In the genomic region with DNA sequence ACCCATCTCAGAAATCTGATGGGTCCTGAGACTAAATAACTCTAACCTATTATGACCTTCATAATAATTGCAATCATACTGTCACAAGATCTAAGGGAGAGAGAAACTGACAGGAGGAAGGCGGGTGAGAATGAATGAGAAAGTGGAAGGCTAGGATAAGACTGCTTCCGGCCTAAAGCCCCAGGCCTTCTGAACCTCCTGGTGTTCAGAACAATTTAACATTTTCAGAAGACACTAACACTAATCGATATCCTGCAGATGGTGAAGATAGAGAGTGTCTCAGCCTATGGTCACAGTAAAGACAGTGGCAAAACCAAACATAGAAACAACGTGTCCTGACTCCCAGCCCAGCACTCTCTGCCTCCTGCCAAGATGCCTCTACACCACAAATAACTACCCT, we compare ENCODE assay signal across 8 cellular contexts. TPM values are rescaled to one million over a fixed set of nuclear protein-coding genes. Genes with fewer than 3 reads are reported as not detected.
DNase-seq lines count a peak whose midpoint lies in the region; ATAC-seq and TF ChIP-seq lines count a peak whose summit lies in the region.

No MANE protein-coding gene starts in this region.

- peak overlapping the region; percentile 90 to 99 for H3K4me3 ChIP-seq in Panc1 (ENCODE audit: low read depth in 2 of 2, low read length in 2 of 2)
- peak overlapping the region; percentile 92 to 96 for H3K4me3 ChIP-seq in esophagus (ENCODE audit: low read depth in 1 of 2, low read length in 2 of 2)

- no peaks in the 10 kb centered on the region for H3K27me3 Mint-ChIP-seq in progenitor cell of endocrine pancreas

- H3K4me1 ChIP-seq in Panc1 (ENCODE audit: control insufficient read depth, insufficient read depth, low read length) (peaks cover 27% of the 10 kb centered on the region), esophagus (ENCODE audit: control insufficient read depth in 2 of 2, insufficient read depth in 2 of 2, low read length in 1 of 2) (peaks cover 0 to 2% of the 10 kb centered on the region in 2 donors)

- POLR2A ChIA-PET in Panc1 (lab: Charles Lee), result no interaction called here

- intact Hi-C loops in Panc1 (cut with micrococcal nuclease; ENCODE audit: unreplicated experiment), result no loop called here

- H3K9me3 Mint-ChIP-seq in progenitor cell of endocrine pancreas (ENCODE audit: low read depth), result peaks cover 4% of the 10 kb centered on the region

- peaks cover 22% of the 10 kb centered on the region for H3K36me3 Mint-ChIP-seq in progenitor cell of endocrine pancreas (ENCODE audit: insufficient read depth)

- TF ChIP-seq CTCF in Panc1 (IDR thresholded peaks at IDR 0.05) (no peak), progenitor cell of endocrine pancreas (IDR thresholded peaks at IDR 0.05; ENCODE audit: unreplicated experiment) (no peak)

- H3K27ac ChIP-seq in Panc1 (ENCODE audit: low read length) (peak overlapping the region; percentile 99), esophagus (ENCODE audit: low read depth in 2 of 2, low read length in 1 of 2) (peak overlapping the region in 1 of 2 donors; percentile 99)

- CTCF ChIA-PET in Panc1 (lab: Charles Lee), result no interaction called here

- H3K4me3 Mint-ChIP-seq in progenitor cell of endocrine pancreas (ENCODE audit: low read depth), result peak overlapping the region; percentile 99

- H3K9me3 ChIP-seq in Panc1 (ENCODE audit: control insufficient read depth, insufficient read depth, low read depth, low read length) (no peaks in the 10 kb centered on the region), esophagus (ENCODE audit: control insufficient read depth in 2 of 2, insufficient read depth in 1 of 2, low read depth in 1 of 2, low read length in 1 of 2) (no peaks in the 10 kb centered on the region)

- DNase-seq in ELR (ENCODE audit: low read depth) (peak; percentile 41), Panc1 (ENCODE audit: low read depth, low spot score) (no peak), progenitor cell of endocrine pancreas (ENCODE audit: low spot score, unreplicated experiment) (no peak), NCI-H2029 treated with DMSO at 0.1 percent for 48 hours (lab: John Stamatoyannopoulos, UW) (no peak)

- H3K27me3 ChIP-seq in Panc1 (ENCODE audit: control insufficient read depth, insufficient read depth, low read length), result no peaks in the 10 kb centered on the region
- no peaks in the 10 kb centered on the region for H3K27me3 ChIP-seq in esophagus (ENCODE audit: control insufficient read depth in 1 of 2, insufficient read depth in 2 of 2, low read length in 2 of 2)

- ATAC-seq in Panc1, result no peak
- no peak for ATAC-seq in GM18873 (IDR thresholded peaks at IDR 0.05; ENCODE audit: low FRiP score, unreplicated experiment)
- no peak for ATAC-seq in HG03039 (IDR thresholded peaks at IDR 0.05; ENCODE audit: unreplicated experiment)
- no peak for ATAC-seq in HG02852 (IDR thresholded peaks at IDR 0.05; ENCODE audit: unreplicated experiment)

- peaks cover 13% of the 10 kb centered on the region for H3K4me1 Mint-ChIP-seq in progenitor cell of endocrine pancreas (ENCODE audit: low read depth)

- in situ Hi-C loops in Panc1 (cut with HindIII; ENCODE audit: low pct_unique_long_range_greater_than_20kb, low sequenced_read_pairs), result no loop called here

- H3K27ac Mint-ChIP-seq in progenitor cell of endocrine pancreas, result peak overlapping the region; percentile 100

- no TSS peak for BruUV-seq in Panc1 (replicated peaks; lab: Mats Ljungman, UMichigan)

- H3K36me3 ChIP-seq in Panc1 (ENCODE audit: control insufficient read depth, insufficient read depth, low read length) (peaks cover 40% of the 10 kb centered on the region), esophagus (ENCODE audit: control insufficient read depth in 2 of 2, insufficient read depth in 2 of 2, low read length in 1 of 2) (peaks cover 31 to 39% of the 10 kb centered on the region in 2 donors)

- WGBS in esophagus, 2 donors, result 10 to 16% methylated on average over 4 of the region's 4 CpGs

RNA-seq across cellular contexts. Expression of a gene that starts 1.2 kb away (rescaled TPM):
- total RNA-seq in Panc1 (2021; ENCODE audit: unreplicated experiment) (1,959 TPM), progenitor cell of endocrine pancreas (1,941 and 2,072 TPM in 2 replicates)
- polyA plus RNA-seq in Panc1 (2012; ENCODE audit: insufficient read length), result 1,891 TPM
- polyA plus RNA-seq in esophagus, result 1,000 to 10,000 TPM; 2,283 to 4,187 TPM

RNA-seq across cellular contexts. Expression of a gene that starts 35.6 kb away (rescaled TPM):
- total RNA-seq in Panc1 (2021; ENCODE audit: unreplicated experiment) (12.7 TPM), progenitor cell of endocrine pancreas (41.3 and 45.8 TPM in 2 replicates)
- polyA plus RNA-seq in Panc1 (2012; ENCODE audit: insufficient read length), result 6.5 TPM
- polyA plus RNA-seq in esophagus, result 100 to 1,000 TPM; 111 to 256 TPM

RNA-seq across cellular contexts. Expression of a gene that starts 59.6 kb away (rescaled TPM):
- 142 TPM for total RNA-seq in Panc1 (2021; ENCODE audit: unreplicated experiment)
- polyA plus RNA-seq in Panc1 (2012; ENCODE audit: insufficient read length), result 80.5 TPM
- polyA plus RNA-seq in esophagus, result 10 to 100 TPM; 29.9 to 37.3 TPM
- total RNA-seq in progenitor cell of endocrine pancreas, result 154 and 169 TPM in 2 replicates
